ENCODE assay signal across 20 cellular contexts in genomic region chr16:50305441-50306061, GRCh38. TPM values are rescaled to one million over a fixed set of nuclear protein-coding genes. Genes with fewer than 3 reads are reported as not detected.
DNase-seq lines count a peak whose midpoint lies in the region; ATAC-seq and TF ChIP-seq lines count a peak whose summit lies in the region.
"Had no signal": no experiment of that assay in that cellular context is flagged by ENCODE, and none has a peak within 500 bp of the region (broad histone marks: within the 10 kb centered on the region; RNA-seq: fewer than 3 reads in every experiment).

No MANE protein-coding gene starts in this region.

- TF ChIP-seq EP300 in tibial nerve (IDR thresholded peaks at IDR 0.05) = no peak

- H3K4me1 ChIP-seq in endodermal cell (ENCODE audit: control insufficient read depth, insufficient read depth, low read length) (no peaks in the 10 kb centered on the region), tibial nerve (peaks cover 0 to 20% (median 0%) of the 10 kb centered on the region in 4 donors)
- H3K4me1 ChIP-seq: parathyroid adenoma had no signal

- no peaks in the 10 kb centered on the region for H3K9me3 ChIP-seq in endodermal cell (ENCODE audit: control insufficient read depth, low read length)
- no peaks in the 10 kb centered on the region for H3K9me3 ChIP-seq in tibial nerve

- H3K27me3 ChIP-seq in endodermal cell (ENCODE audit: control insufficient read depth, insufficient read depth, low read length, poor library complexity, severe bottlenecking) = no peaks in the 10 kb centered on the region
- H3K27me3 ChIP-seq in tibial nerve = no peaks in the 10 kb centered on the region
- H3K27me3 ChIP-seq: brain microvascular endothelial cell had no signal

- H3K27ac ChIP-seq in endodermal cell (ENCODE audit: low read depth, low read length) = no peak overlapping the region
- no peak overlapping the region for H3K27ac ChIP-seq in tibial nerve
- H3K27ac ChIP-seq: brain microvascular endothelial cell, epithelial cell of prostate, parathyroid adenoma, skin epidermis had no signal

- in situ Hi-C loops in GM13976 (cut with MboI; ENCODE audit: low sequenced_read_pairs, unreplicated experiment) = no loop called here

- H3K4me3 ChIP-seq in endodermal cell (ENCODE audit: low read length) (no peak overlapping the region), tibial nerve (no peak overlapping the region)
- H3K4me3 ChIP-seq: skin epidermis had no signal

- H3K4me1 Mint-ChIP-seq in activated CD8-positive, alpha-beta T cell treated with anti-CD3 and anti-CD28 coated beads, Interleukin-2, amount 10 ng/mL, durations not matched to agents 7 days and 5 days (ENCODE audit: low read depth) = peaks cover 13% of the 10 kb centered on the region
- peaks cover 2% of the 10 kb centered on the region for H3K4me1 Mint-ChIP-seq in activated CD8-positive, alpha-beta T cell treated with anti-CD3 and anti-CD28 coated beads for 36 hours (ENCODE audit: low read depth)
- peaks cover 9% of the 10 kb centered on the region for H3K4me1 Mint-ChIP-seq in endodermal cell

- ATAC-seq in activated CD8-positive, alpha-beta T cell treated with anti-CD3 and anti-CD28 coated beads, Interleukin-2, amount 10 ng/mL, durations not matched to agents 7 days and 5 days = no peak
- no peak for ATAC-seq in activated CD8-positive, alpha-beta T cell treated with anti-CD3 and anti-CD28 coated beads for 36 hours
- ATAC-seq in sciatic nerve = no peak

- H3K36me3 ChIP-seq in endodermal cell (ENCODE audit: control insufficient read depth, insufficient read depth, low read length) (no peaks in the 10 kb centered on the region), tibial nerve (peaks cover 0 to 3% (median 0%) of the 10 kb centered on the region in 3 donors)
- H3K36me3 ChIP-seq: brain microvascular endothelial cell had no signal

- no peak overlapping the region for H3K9ac ChIP-seq in endodermal cell (ENCODE audit: extremely low read depth, low read length, poor library complexity, severe bottlenecking)
- H3K9ac ChIP-seq: parathyroid adenoma had no signal

- POLR2A ChIA-PET in activated CD8-positive, alpha-beta T cell treated with anti-CD3 and anti-CD28 coated beads, Interleukin-2, amount 10 ng/mL, durations not matched to agents 7 days and 5 days (lab: Charles Lee) = no interaction called here
- POLR2A ChIA-PET in activated CD8-positive, alpha-beta T cell treated with anti-CD3 and anti-CD28 coated beads for 36 hours (lab: Charles Lee) = interaction anchor here (0.8 to 1.6 kb wide), 3 partner anchors 9 to 32 kb away, joined by 3 to 6 read pairs (median 4); no protein-coding TSS in a partner anchor

- DNase-seq in activated CD8-positive, alpha-beta T cell treated with anti-CD3 and anti-CD28 coated beads, Interleukin-2, amount 10 ng/mL, durations not matched to agents 7 days and 5 days = no peak
- DNase-seq in activated CD8-positive, alpha-beta T cell treated with anti-CD3 and anti-CD28 coated beads for 36 hours = no peak
- DNase-seq in GM13976 (ENCODE audit: low spot score) (peak; percentile 22), endodermal cell (peak; percentile 46), sciatic nerve (ENCODE audit: low spot score) (peak; percentile 53), H4 (ENCODE audit: low spot score) (no peak), NCI-H446 treated with DMSO at 0.1 percent for 48 hours (lab: John Stamatoyannopoulos, UW) (no peak), tibial nerve (ENCODE audit: low spot score in 2 of 2) (no peak)
- DNase-seq: brain microvascular endothelial cell; foreskin melanocyte; NCI-H1417 treated with DMSO at 0.1 percent for 48 hours; NCI-H2171; stimulated activated CD4-positive, alpha-beta T cell treated with anti-CD3 and anti-CD28 coated beads, Interleukin-4, amount 100 ng/mL, for 4 hours; substantia nigra; T1000 had no signal

- intact Hi-C loops in activated CD8-positive, alpha-beta T cell treated with anti-CD3 and anti-CD28 coated beads for 36 hours (cut with micrococcal nuclease) = no loop called here
- intact Hi-C loops in sciatic nerve (cut with DNase I) = no loop called here

- H3K4me3 Mint-ChIP-seq in activated CD8-positive, alpha-beta T cell treated with anti-CD3 and anti-CD28 coated beads, Interleukin-2, amount 10 ng/mL, durations not matched to agents 7 days and 5 days = no peak overlapping the region
- H3K4me3 Mint-ChIP-seq in activated CD8-positive, alpha-beta T cell treated with anti-CD3 and anti-CD28 coated beads for 36 hours = no peak overlapping the region
- no peak overlapping the region for H3K4me3 Mint-ChIP-seq in endodermal cell
- H3K4me3 Mint-ChIP-seq: activated naive CD8-positive, alpha-beta T cell; dendritic cell treated with granulocyte-macrophage colony-stimulating factor and Interleukin-4, amounts not matched to agents 40 ng/mL and 50 ng/mL, for 4 days had no signal

- H3K9me3 Mint-ChIP-seq in activated CD8-positive, alpha-beta T cell treated with anti-CD3 and anti-CD28 coated beads, Interleukin-2, amount 10 ng/mL, durations not matched to agents 7 days and 5 days (ENCODE audit: insufficient read depth) = no peaks in the 10 kb centered on the region
- no peaks in the 10 kb centered on the region for H3K9me3 Mint-ChIP-seq in activated CD8-positive, alpha-beta T cell treated with anti-CD3 and anti-CD28 coated beads for 36 hours
- no peaks in the 10 kb centered on the region for H3K9me3 Mint-ChIP-seq in endodermal cell
- H3K9me3 Mint-ChIP-seq: dendritic cell treated with granulocyte-macrophage colony-stimulating factor and Interleukin-4, amounts not matched to agents 40 ng/mL and 50 ng/mL, for 4 days had no signal

- no peak for TF ChIP-seq POLR2A in tibial nerve (IDR thresholded peaks at IDR 0.05)

- TF ChIP-seq CTCF in activated CD8-positive, alpha-beta T cell treated with anti-CD3 and anti-CD28 coated beads for 36 hours (IDR thresholded peaks at IDR 0.05) = no peak
- no peak for TF ChIP-seq CTCF in GM13976 (IDR thresholded peaks at IDR 0.05; ENCODE audit: borderline replicate concordance, control extremely low read depth, extremely low read depth, insufficient read depth, missing control alignments)
- no peak for TF ChIP-seq CTCF in endodermal cell (conservative IDR thresholded peaks at IDR 0.05)
- TF ChIP-seq CTCF in tibial nerve (IDR thresholded peaks at IDR 0.05) = no peak

- H3K36me3 Mint-ChIP-seq in activated CD8-positive, alpha-beta T cell treated with anti-CD3 and anti-CD28 coated beads, Interleukin-2, amount 10 ng/mL, durations not matched to agents 7 days and 5 days (ENCODE audit: low read depth) = peaks cover 52% of the 10 kb centered on the region
- H3K36me3 Mint-ChIP-seq in activated CD8-positive, alpha-beta T cell treated with anti-CD3 and anti-CD28 coated beads for 36 hours (ENCODE audit: low read depth) = peaks cover 6% of the 10 kb centered on the region
- peaks cover 4% of the 10 kb centered on the region for H3K36me3 Mint-ChIP-seq in endodermal cell (ENCODE audit: low read depth)
- H3K36me3 Mint-ChIP-seq: activated naive CD8-positive, alpha-beta T cell had no signal

- CTCF ChIA-PET in activated CD8-positive, alpha-beta T cell treated with anti-CD3 and anti-CD28 coated beads, Interleukin-2, amount 10 ng/mL, durations not matched to agents 7 days and 5 days (lab: Charles Lee) = interaction anchor here (1.9 kb wide), 1 partner anchor 95 kb away, joined by 6 read pairs; no protein-coding TSS in a partner anchor
- CTCF ChIA-PET in activated CD8-positive, alpha-beta T cell treated with anti-CD3 and anti-CD28 coated beads for 36 hours (lab: Charles Lee) = no interaction called here

- no peaks in the 10 kb centered on the region for H3K27me3 Mint-ChIP-seq in activated CD8-positive, alpha-beta T cell treated with anti-CD3 and anti-CD28 coated beads, Interleukin-2, amount 10 ng/mL, durations not matched to agents 7 days and 5 days (ENCODE audit: low read depth)
- no peaks in the 10 kb centered on the region for H3K27me3 Mint-ChIP-seq in activated CD8-positive, alpha-beta T cell treated with anti-CD3 and anti-CD28 coated beads for 36 hours
- H3K27me3 Mint-ChIP-seq in endodermal cell (ENCODE audit: insufficient read depth) = no peaks in the 10 kb centered on the region
- H3K27me3 Mint-ChIP-seq: activated naive CD8-positive, alpha-beta T cell; dendritic cell treated with granulocyte-macrophage colony-stimulating factor and Interleukin-4, amounts not matched to agents 40 ng/mL and 50 ng/mL, for 4 days had no signal

- H3K27ac Mint-ChIP-seq in activated CD8-positive, alpha-beta T cell treated with anti-CD3 and anti-CD28 coated beads, Interleukin-2, amount 10 ng/mL, durations not matched to agents 7 days and 5 days = peak overlapping the region; percentile 46
- H3K27ac Mint-ChIP-seq in activated CD8-positive, alpha-beta T cell treated with anti-CD3 and anti-CD28 coated beads for 36 hours = no peak overlapping the region
- no peak overlapping the region for H3K27ac Mint-ChIP-seq in endodermal cell
- H3K27ac Mint-ChIP-seq: activated naive CD8-positive, alpha-beta T cell had no signal

- 90 to 93% methylated on average over 5 to 21 of the region's 21 CpGs for WGBS in endodermal cell (ENCODE audit: insufficient coverage in 1 of 2, insufficient read length in 1 of 2), 2 experiments
- WGBS in tibial nerve, 2 donors = 80 to 88% methylated on average over 18 to 20 of the region's 21 CpGs

RNA-seq across cellular contexts. Expression of gene ADCY7, which starts 39.2 kb away (rescaled TPM):
- 100 to 1,000 TPM; 214 to 225 TPM for total RNA-seq in activated CD8-positive, alpha-beta T cell treated with anti-CD3 and anti-CD28 coated beads, Interleukin-2, amount 10 ng/mL, durations not matched to agents 7 days and 5 days
- total RNA-seq in activated CD8-positive, alpha-beta T cell treated with anti-CD3 and anti-CD28 coated beads for 36 hours = 10 to 100 TPM; 89.9 to 92.1 TPM
- total RNA-seq in endodermal cell (10 to 100 TPM; 30.1 to 37.2 TPM), sciatic nerve (39.4 TPM), tibial nerve (10 to 100 TPM; 40.4 to 50.9 (median 41.2) TPM)
- polyA plus RNA-seq in endodermal cell (2013, experiment 1 of 2) = 6.1 TPM
- polyA plus RNA-seq in endodermal cell (2013, experiment 2 of 2) = 5.2 TPM
- 28.8 and 41.6 TPM in 2 replicates for total RNA-seq in H4 (2014; rRNA removed; shearing (Covaris generic))

Comparison
In these comparisons a context has a peak if more than half of its experiments do, and no peak if none do; other contexts are left out.
1. DNase-seq: peak in GM13976 (single experiment), endodermal cell (single experiment) and sciatic nerve (single experiment); none in activated CD8-positive, alpha-beta T cell treated with anti-CD3 and anti-CD28 coated beads, Interleukin-2, amount 10 ng/mL, durations not matched to agents 7 days and 5 days (single experiment), activated CD8-positive, alpha-beta T cell treated with anti-CD3 and anti-CD28 coated beads for 36 hours (single experiment), H4 (single experiment), NCI-H446 treated with DMSO at 0.1 percent for 48 hours (single experiment) and tibial nerve (0 of 2).